ENCODE assay signal across 15 cellular contexts in the genomic region with DNA sequence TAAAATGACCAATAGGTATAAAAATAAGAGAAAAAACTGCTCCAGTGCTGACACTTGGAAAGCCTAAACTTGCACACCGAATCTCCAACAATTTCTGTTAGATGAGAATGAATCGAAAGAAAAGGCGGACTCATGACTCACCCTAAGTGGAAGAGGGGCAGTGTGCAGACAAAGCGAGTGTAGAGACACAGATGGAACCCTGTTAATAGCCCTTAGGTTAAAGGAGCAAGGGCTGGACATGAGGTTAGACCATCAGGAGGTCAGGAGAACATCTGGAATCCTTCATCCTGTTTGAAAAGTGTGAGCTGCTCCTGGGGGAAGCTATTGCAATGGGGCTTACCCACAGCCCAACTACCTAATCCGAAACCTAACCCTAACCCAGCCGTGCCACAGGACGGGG.
DNase-seq lines count a peak whose midpoint lies in the region; ATAC-seq and TF ChIP-seq lines count a peak whose summit lies in the region.
"Had no signal": no experiment of that assay in that cellular context is flagged by ENCODE, and none has a peak within 500 bp of the region (broad histone marks: within the 10 kb centered on the region; RNA-seq: fewer than 3 reads in every experiment).

No MANE protein-coding gene starts in this region.

- no peak overlapping the region for H4K91ac ChIP-seq in neuronal stem cell (ENCODE audit: low read depth, low read length, poor library complexity)

- peak overlapping the region; percentile 57 for H2AFZ ChIP-seq in neuronal stem cell (ENCODE audit: low read length)

- no peak overlapping the region for H3K4me2 ChIP-seq in neuronal stem cell (ENCODE audit: insufficient read depth, low read length, poor library complexity, severe bottlenecking)

- H3K36me3 ChIP-seq in lung (ENCODE audit: control insufficient read depth in 2 of 2, insufficient read depth in 2 of 2, low read length in 2 of 2): no peaks in the 10 kb centered on the region
- H3K36me3 ChIP-seq in neuronal stem cell (replicated peaks in 1 of 2; ENCODE audit: control insufficient read depth in 2 of 2, insufficient read depth in 2 of 2, low read length in 2 of 2): no peaks in the 10 kb centered on the region
- H3K36me3 ChIP-seq: SJCRH30 had no signal

- H2BK120ac ChIP-seq in neuronal stem cell (ENCODE audit: low read depth, low read length): no peak overlapping the region

- peak overlapping the region; percentile 66 for H3K18ac ChIP-seq in neuronal stem cell (ENCODE audit: low read length)

- no peak overlapping the region for H3K27ac ChIP-seq in lung (ENCODE audit: low read depth in 1 of 2, low read length in 1 of 2)
- no peak overlapping the region for H3K27ac ChIP-seq in neuronal stem cell (replicated peaks; ENCODE audit: low read length)
- H3K27ac ChIP-seq: RWPE1, SJCRH30 had no signal

- no peak overlapping the region for H3K9ac ChIP-seq in neuronal stem cell (ENCODE audit: low read depth, low read length, poor library complexity)

- TF ChIP-seq CTCF in lung (IDR thresholded peaks at IDR 0.05; ENCODE audit: control extremely low read depth, extremely low read depth): no peak

- H2BK12ac ChIP-seq in neuronal stem cell (ENCODE audit: low read length): no peak overlapping the region

- H3K4me1 ChIP-seq in lung (ENCODE audit: control insufficient read depth in 2 of 2, insufficient read depth in 2 of 2, low read length in 2 of 2) (no peaks in the 10 kb centered on the region), neuronal stem cell (ENCODE audit: control insufficient read depth in 2 of 2, insufficient read depth in 1 of 2, low read depth in 1 of 2, low read length in 2 of 2) (peaks cover 19 to 28% of the 10 kb centered on the region in 2 donors)
- H3K4me1 ChIP-seq: SJCRH30 had no signal

- ATAC-seq in lung (ENCODE audit: insufficient read depth, low FRiP score) (no peak), HG02840 (IDR thresholded peaks at IDR 0.05; ENCODE audit: low FRiP score, unreplicated experiment) (no peak)
- no peak for ATAC-seq in activated CD4-positive, CD25-positive, alpha-beta regulatory T cell treated with anti-CD3 and anti-CD28 coated beads, Interleukin-2, amount 50 U/mL, for 24 hours

- H3K79me1 ChIP-seq in neuronal stem cell (ENCODE audit: low read depth, low read length): no peaks in the 10 kb centered on the region

- H3K9me3 ChIP-seq in lung (ENCODE audit: control insufficient read depth in 2 of 2, insufficient read depth in 1 of 2, low read length in 1 of 2) (no peaks in the 10 kb centered on the region), neuronal stem cell (replicated peaks in 1 of 2; ENCODE audit: control insufficient read depth in 2 of 2, insufficient read depth in 1 of 2, low read depth in 1 of 2, low read length in 2 of 2) (no peaks in the 10 kb centered on the region)

- DNase-seq in RPMI7951 (ENCODE audit: low read depth): peak; percentile 50
- DNase-seq in lung (ENCODE audit: low spot score): peak; percentile 24
- no peak for DNase-seq in neuronal stem cell (ENCODE audit: low spot score)
- DNase-seq in stimulated activated CD8-positive, alpha-beta memory T cell treated with anti-CD3 and anti-CD28 coated beads, Interleukin-4, amount 100 ng/mL, for 48 hours: no peak
- no peak for DNase-seq in SIG-M5 treated with dmso at 0.1 percent for 504 hours (lab: John Stamatoyannopoulos, UW; ENCODE audit: unreplicated experiment)
- DNase-seq: ACHN; AML-193; Kasumi-1; NCI-H187; NCI-H69; NK-92 treated with Interleukin-12 subunit alpha and Interleukin-12 subunit beta, amount 100 ng/mL, for 24 hours; SJCRH30 had no signal

- H3K4me3 ChIP-seq in lung (no peak overlapping the region), neuronal stem cell (ENCODE audit: low read length in 2 of 2) (no peak overlapping the region)
- H3K4me3 ChIP-seq: SJCRH30 had no signal

- no peak overlapping the region for H2BK5ac ChIP-seq in neuronal stem cell (ENCODE audit: low read length)

- WGBS in lung, 2 donors: 83 to 95% methylated on average over 7 of the region's 7 CpGs
- WGBS in neuronal stem cell (ENCODE audit: extremely low coverage in 2 of 2, insufficient read length in 2 of 2, insufficient replicate concordance in 1 of 2), 2 donors: no CpG with 5 or more reads among the region's 7 CpGs

- H3K23ac ChIP-seq in neuronal stem cell (ENCODE audit: low read depth, low read length, poor library complexity): no peak overlapping the region

- no peak overlapping the region for H2AK5ac ChIP-seq in neuronal stem cell (ENCODE audit: low read depth, low read length)

- no peak overlapping the region for H3K4ac ChIP-seq in neuronal stem cell (ENCODE audit: low read length)

- no peak overlapping the region for H3K14ac ChIP-seq in neuronal stem cell (ENCODE audit: low read length)

- H3K27me3 ChIP-seq in lung (ENCODE audit: control insufficient read depth, insufficient read depth): no peaks in the 10 kb centered on the region
- no peaks in the 10 kb centered on the region for H3K27me3 ChIP-seq in neuronal stem cell (ENCODE audit: control insufficient read depth in 3 of 3, insufficient read depth in 3 of 3, low read depth in 1 of 3, low read length in 3 of 3)

- H2BK15ac ChIP-seq in neuronal stem cell (ENCODE audit: low read length): no peak overlapping the region

- H4K8ac ChIP-seq in neuronal stem cell (ENCODE audit: low read depth, low read length): no peak overlapping the region

Comparison
In these comparisons a context has a peak if more than half of its experiments do, and no peak if none do; other contexts are left out.
1. DNase-seq: peak in RPMI7951 (single experiment) and lung (single experiment); none in neuronal stem cell (single experiment), stimulated activated CD8-positive, alpha-beta memory T cell treated with anti-CD3 and anti-CD28 coated beads, Interleukin-4, amount 100 ng/mL, for 48 hours (single experiment) and SIG-M5 treated with dmso at 0.1 percent for 504 hours (single experiment).